Comparison of ENCODE assay signal across 30 cellular contexts in the genomic region with DNA sequence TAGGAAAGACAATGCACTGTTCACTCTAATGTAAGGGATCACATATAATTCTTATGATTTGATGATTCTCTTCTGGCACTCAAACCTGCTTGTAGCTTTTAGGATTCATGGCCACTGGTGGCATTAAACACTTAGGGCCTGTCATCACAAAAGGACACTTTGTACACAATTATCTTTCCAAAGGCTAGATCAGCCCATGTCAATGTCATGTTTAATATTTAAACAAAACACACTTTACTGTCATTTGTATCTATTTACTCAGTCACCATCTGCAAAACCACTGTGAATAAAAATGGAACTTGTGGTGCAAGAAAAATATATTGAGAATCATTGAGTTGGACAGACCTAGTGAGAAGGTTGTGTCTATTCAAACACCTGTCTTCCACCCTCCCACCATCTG.
"Had no signal": no experiment of that assay in that cellular context is flagged by ENCODE, and none has a peak within 500 bp of the region (broad histone marks: within the 10 kb centered on the region; RNA-seq: fewer than 3 reads in every experiment).

No MANE protein-coding gene starts in this region.

- DNase-seq: activated CD4-positive, alpha-beta memory T cell treated with anti-CD3 and anti-CD28 coated beads for 36 hours; activated CD4-positive, alpha-beta T cell treated with anti-CD3 and anti-CD28 coated beads, Interleukin-2, amount 10 ng/mL, durations not matched to agents 24 days and 14 days; activated CD4-positive, CD25-positive, alpha-beta regulatory T cell treated with anti-CD3 and anti-CD28 coated beads, Interleukin-2, amount 50 U/mL, for 72 hours; activated CD8-positive, alpha-beta memory T cell treated with anti-CD3 and anti-CD28 coated beads, Interleukin-2, amount 50 U/mL, for 4 hours; activated effector memory CD4-positive, alpha-beta T cell treated with anti-CD3 and anti-CD28 coated beads, Interleukin-2, amount 50 U/mL, for 16 hours; activated naive CD4-positive, alpha-beta T cell treated with anti-CD3 and anti-CD28 coated beads, Interleukin-2, amount 10 ng/mL, durations not matched to agents 7 days and 5 days; activated naive CD8-positive, alpha-beta T cell treated with anti-CD3 and anti-CD28 coated beads, Interleukin-2, amount 10 ng/mL, durations not matched to agents 7 days and 5 days; activated T-cell treated with anti-CD3 and anti-CD28 coated beads, Interleukin-2, amount 50 U/mL, for 1 hour; cerebellar nuclear complex; colonic mucosa; effector CD8-positive, alpha-beta T cell; esophagus squamous epithelium; foreskin melanocyte; left lung; mesendoderm; natural killer cell; posterior cingulate gyrus; right cardiac atrium; spleen; stimulated activated naive CD4-positive, alpha-beta T cell; tibial artery; upper lobe of right lung had no signal

- H3K4me1 ChIP-seq: ascending aorta, colonic mucosa, esophagus squamous epithelium, left lung, spleen, suprapubic skin, tibial artery, upper lobe of right lung had no signal

- H3K4me1 Mint-ChIP-seq: activated CD4-positive, alpha-beta T cell treated with anti-CD3 and anti-CD28 coated beads, Interleukin-2, amount 10 ng/mL, durations not matched to agents 24 days and 14 days; activated naive CD4-positive, alpha-beta T cell treated with anti-CD3 and anti-CD28 coated beads, Interleukin-2, amount 10 ng/mL, durations not matched to agents 7 days and 5 days; activated naive CD8-positive, alpha-beta T cell treated with anti-CD3 and anti-CD28 coated beads, Interleukin-2, amount 10 ng/mL, durations not matched to agents 7 days and 5 days; brain; natural killer cell had no signal

- H3K36me3 Mint-ChIP-seq: activated CD4-positive, alpha-beta memory T cell treated with anti-CD3 and anti-CD28 coated beads for 36 hours; activated naive CD4-positive, alpha-beta T cell treated with anti-CD3 and anti-CD28 coated beads, Interleukin-2, amount 10 ng/mL, durations not matched to agents 7 days and 5 days; activated naive CD8-positive, alpha-beta T cell treated with anti-CD3 and anti-CD28 coated beads, Interleukin-2, amount 10 ng/mL, durations not matched to agents 7 days and 5 days; brain; natural killer cell had no signal

- H3K27me3 Mint-ChIP-seq: activated CD4-positive, alpha-beta memory T cell treated with anti-CD3 and anti-CD28 coated beads for 36 hours; activated naive CD4-positive, alpha-beta T cell treated with anti-CD3 and anti-CD28 coated beads, Interleukin-2, amount 10 ng/mL, durations not matched to agents 7 days and 5 days had no signal

- H3K4me3 Mint-ChIP-seq: activated CD4-positive, alpha-beta memory T cell treated with anti-CD3 and anti-CD28 coated beads for 36 hours; activated CD4-positive, alpha-beta T cell treated with anti-CD3 and anti-CD28 coated beads, Interleukin-2, amount 10 ng/mL, durations not matched to agents 24 days and 14 days; activated naive CD4-positive, alpha-beta T cell treated with anti-CD3 and anti-CD28 coated beads, Interleukin-2, amount 10 ng/mL, durations not matched to agents 7 days and 5 days; activated naive CD8-positive, alpha-beta T cell treated with anti-CD3 and anti-CD28 coated beads, Interleukin-2, amount 10 ng/mL, durations not matched to agents 7 days and 5 days; activated T-helper 1 cell treated with anti-CD3 and anti-CD28 coated beads, Interleukin-12 subunit alpha, Interleukin-12 subunit beta, Interleukin-2, Interleukin-4 antibody, amounts not matched to agents 30 ng/mL and 10 ng/mL and 1 ng/mL, durations not matched to agents 14 hours and 24 hours and 36 hours; brain; natural killer cell had no signal

- H3K9me3 Mint-ChIP-seq: activated CD4-positive, alpha-beta memory T cell treated with anti-CD3 and anti-CD28 coated beads for 36 hours; activated CD4-positive, alpha-beta T cell treated with anti-CD3 and anti-CD28 coated beads, Interleukin-2, amount 10 ng/mL, durations not matched to agents 24 days and 14 days; activated naive CD4-positive, alpha-beta T cell treated with anti-CD3 and anti-CD28 coated beads, Interleukin-2, amount 10 ng/mL, durations not matched to agents 7 days and 5 days; activated naive CD8-positive, alpha-beta T cell treated with anti-CD3 and anti-CD28 coated beads, Interleukin-2, amount 10 ng/mL, durations not matched to agents 7 days and 5 days; activated T-helper 1 cell treated with anti-CD3 and anti-CD28 coated beads, Interleukin-12 subunit alpha, Interleukin-12 subunit beta, Interleukin-2, Interleukin-4 antibody, amounts not matched to agents 30 ng/mL and 10 ng/mL and 1 ng/mL, durations not matched to agents 14 hours and 24 hours and 36 hours; brain; natural killer cell had no signal

- H3K36me3 ChIP-seq: ascending aorta, cardiac muscle cell, colonic mucosa, esophagus squamous epithelium, left lung, spleen, suprapubic skin, tibial artery, upper lobe of right lung had no signal

- H3K27me3 ChIP-seq: ascending aorta, cardiac muscle cell, colonic mucosa, esophagus squamous epithelium, left lung, spleen, suprapubic skin, tibial artery, upper lobe of right lung had no signal

- ATAC-seq: left lung, natural killer cell, right cardiac atrium, upper lobe of right lung had no signal

- H3K27ac ChIP-seq: ascending aorta, cardiac muscle cell, colonic mucosa, epithelial cell of prostate, esophagus squamous epithelium, left lung, spleen, suprapubic skin, tibial artery, upper lobe of right lung had no signal

- H3K4me3 ChIP-seq: ascending aorta, cardiac muscle cell, colonic mucosa, esophagus squamous epithelium, left lung, lung, spleen, suprapubic skin, tibial artery, upper lobe of right lung had no signal

- FAIRE-seq: endometrium had no signal

- H3K27ac Mint-ChIP-seq: activated CD4-positive, alpha-beta memory T cell treated with anti-CD3 and anti-CD28 coated beads for 36 hours; activated CD4-positive, alpha-beta T cell treated with anti-CD3 and anti-CD28 coated beads, Interleukin-2, amount 10 ng/mL, durations not matched to agents 24 days and 14 days; activated naive CD4-positive, alpha-beta T cell treated with anti-CD3 and anti-CD28 coated beads, Interleukin-2, amount 10 ng/mL, durations not matched to agents 7 days and 5 days; activated naive CD8-positive, alpha-beta T cell treated with anti-CD3 and anti-CD28 coated beads, Interleukin-2, amount 10 ng/mL, durations not matched to agents 7 days and 5 days; activated T-helper 1 cell treated with anti-CD3 and anti-CD28 coated beads, Interleukin-12 subunit alpha, Interleukin-12 subunit beta, Interleukin-2, Interleukin-4 antibody, amounts not matched to agents 30 ng/mL and 10 ng/mL and 1 ng/mL, durations not matched to agents 14 hours and 24 hours and 36 hours; brain; natural killer cell had no signal

- H3K9me3 ChIP-seq: ascending aorta, colonic mucosa, esophagus squamous epithelium, left lung, spleen, suprapubic skin, tibial artery, upper lobe of right lung had no signal
